12 cellular contexts compared by ENCODE assay signal in the genomic region with DNA sequence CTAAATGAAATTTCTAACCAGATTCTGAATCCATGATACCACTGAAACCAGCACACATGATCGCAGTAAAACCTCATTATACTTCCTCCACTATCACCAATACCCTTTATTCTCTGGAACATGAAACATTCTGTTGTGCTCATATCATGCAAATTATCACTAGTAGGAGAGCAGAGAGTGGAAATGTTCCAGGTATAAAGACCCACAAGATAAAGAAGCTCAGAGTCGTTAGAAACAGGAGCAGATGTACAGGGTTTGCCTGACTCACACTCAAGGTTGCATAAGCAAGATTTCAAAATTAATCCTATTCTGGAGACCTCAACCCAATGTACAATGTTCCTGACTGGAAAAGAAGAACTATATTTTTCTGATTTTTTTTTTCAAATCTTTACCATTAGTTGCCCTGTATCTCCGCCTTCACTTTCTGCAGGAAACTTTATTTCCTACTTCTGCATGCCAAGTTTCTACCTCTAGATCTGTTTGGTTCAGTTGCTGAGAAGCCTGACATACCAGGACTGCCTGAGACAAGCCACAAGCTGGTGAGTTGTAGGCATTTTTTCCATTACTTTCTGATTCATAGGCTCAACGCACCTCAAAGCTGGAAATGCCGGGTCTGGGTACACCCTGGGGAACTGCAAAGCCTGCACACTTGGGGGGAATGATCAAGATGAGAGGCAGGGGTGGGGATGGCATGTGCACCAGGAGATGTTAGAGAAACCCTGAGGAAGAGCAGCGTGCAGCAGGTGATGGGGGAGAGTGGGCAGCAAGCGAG. TPM values are rescaled to one million over a fixed set of nuclear protein-coding genes. Genes with fewer than 3 reads are reported as not detected.
A peak's percentile ranks its signal among the peaks of the same experiment; 100 is the strongest.
DNase-seq lines count a peak whose midpoint lies in the region; ATAC-seq and TF ChIP-seq lines count a peak whose summit lies in the region.
"Had no signal": no experiment of that assay in that cellular context is flagged by ENCODE, and none has a peak within 500 bp of the region (broad histone marks: within the 10 kb centered on the region; RNA-seq: fewer than 3 reads in every experiment).

Gene CCR2 (plus strand): TSS at position 473 of the 772 bp plus-strand sequence. CDS start 3,417 bp downstream, outside the sequence.

- no peaks in the 10 kb centered on the region for H3K9me3 Mint-ChIP-seq in activated naive CD4-positive, alpha-beta T cell treated with anti-CD3 and anti-CD28 coated beads, Interleukin-2, amount 50 U/mL, for 24 hours

- H3K27ac ChIP-seq in hepatocyte = no peak within 1 kb of the TSS
- H3K27ac ChIP-seq in upper lobe of left lung = peak within 1 kb of the TSS in 3 of 4 donors; percentile 19 to 39 (median 32)
- H3K27ac ChIP-seq in A673 (ENCODE audit: low read depth, low read length, poor library complexity, severe bottlenecking) = no peak within 1 kb of the TSS

- H3K9me3 ChIP-seq in hepatocyte (ENCODE audit: low read depth) = no peaks in the 10 kb centered on the region
- H3K9me3 ChIP-seq in upper lobe of left lung = no peaks in the 10 kb centered on the region
- no peaks in the 10 kb centered on the region for H3K9me3 ChIP-seq in A673 (ENCODE audit: low read depth, low read length, poor library complexity, severe bottlenecking)
- H3K9me3 ChIP-seq: heart right ventricle had no signal

- H3K9me2 ChIP-seq in hepatocyte (replicated peaks; ENCODE audit: insufficient read depth) = no peaks in the 10 kb centered on the region

- no TSS peak for BruUV-seq in A673 (replicated peaks; lab: Mats Ljungman, UMichigan)

- peaks cover 7% of the 10 kb centered on the region for H3K4me1 ChIP-seq in hepatocyte (ENCODE audit: insufficient read depth)
- H3K4me1 ChIP-seq in upper lobe of left lung = peaks cover 0 to 3% (median 0%) of the 10 kb centered on the region in 4 donors
- no peaks in the 10 kb centered on the region for H3K4me1 ChIP-seq in A673 (ENCODE audit: insufficient read depth, low read length, poor library complexity, severe bottlenecking)

- peaks cover 5% of the 10 kb centered on the region for H3K27me3 Mint-ChIP-seq in activated naive CD4-positive, alpha-beta T cell treated with anti-CD3 and anti-CD28 coated beads, Interleukin-2, amount 50 U/mL, for 24 hours

- H3K4me1 Mint-ChIP-seq in activated naive CD4-positive, alpha-beta T cell treated with anti-CD3 and anti-CD28 coated beads, Interleukin-2, amount 50 U/mL, for 24 hours = peaks cover 39% of the 10 kb centered on the region

- H3K4me2 ChIP-seq in hepatocyte = no peak within 1 kb of the TSS

- no peaks in the 10 kb centered on the region for H3K79me2 ChIP-seq in hepatocyte

- H4K20me1 ChIP-seq in hepatocyte (ENCODE audit: insufficient read depth, poor library complexity, severe bottlenecking) = no peaks in the 10 kb centered on the region

- no peak within 1 kb of the TSS for H2AFZ ChIP-seq in hepatocyte

- POLR2A ChIA-PET in A673 (lab: Charles Lee; ENCODE audit: low non-redundant PET) (no interaction called here), HEK293T (lab: Yijun Ruan, JAX) (no interaction called here)

- peaks cover 2% of the 10 kb centered on the region for H3K36me3 Mint-ChIP-seq in activated naive CD4-positive, alpha-beta T cell treated with anti-CD3 and anti-CD28 coated beads, Interleukin-2, amount 50 U/mL, for 24 hours

- CTCF ChIA-PET in A673 (lab: Charles Lee) (no interaction called here), HEK293T (lab: Yijun Ruan, JAX) (no interaction called here)

- intact Hi-C loops in A673 (cut with micrococcal nuclease; ENCODE audit: unreplicated experiment) = no loop called here

- peak within 1 kb of the TSS; percentile 23 for H3K4me3 Mint-ChIP-seq in activated naive CD4-positive, alpha-beta T cell treated with anti-CD3 and anti-CD28 coated beads, Interleukin-2, amount 50 U/mL, for 24 hours

- peak in 1 of 4 donors; percentile 26 for TF ChIP-seq POLR2A in upper lobe of left lung (IDR thresholded peaks at IDR 0.05)

- no peak within 1 kb of the TSS for H3K4me3 ChIP-seq in hepatocyte
- H3K4me3 ChIP-seq in upper lobe of left lung = peak within 1 kb of the TSS in 3 of 4 donors; percentile 16 to 30 (median 23)
- no peak within 1 kb of the TSS for H3K4me3 ChIP-seq in A673 (ENCODE audit: low read depth, low read length, poor library complexity, severe bottlenecking)

- WGBS in hepatocyte (ENCODE audit: low lambda C conversion rate, missing lambda C conversion rate) = 83% methylated on average over 7 of the region's 7 CpGs
- WGBS in upper lobe of left lung, 2 donors = 69 to 71% methylated on average over 7 of the region's 7 CpGs

- no peak for DNase-seq in activated naive CD4-positive, alpha-beta T cell treated with anti-CD3 and anti-CD28 coated beads, Interleukin-2, amount 50 U/mL, for 16 hours
- DNase-seq in activated CD4-positive, alpha-beta T cell treated with anti-CD3 and anti-CD28 coated beads for 4 hours = peak; percentile 13 to 44
- peak; percentile 18 for DNase-seq in hepatocyte (ENCODE audit: low spot score)
- no peak for DNase-seq in upper lobe of left lung
- no peak for DNase-seq in A673 (ENCODE audit: low spot score)
- no peak for DNase-seq in HEK293T (ENCODE audit: extremely low spot score)
- no peak for DNase-seq in NCI-H748 treated with DMSO at 0.1 percent for 48 hours (lab: John Stamatoyannopoulos, UW)
- DNase-seq: heart right ventricle; NCI-H2081 treated with DMSO at 0.1 percent for 48 hours; stimulated activated naive CD4-positive, alpha-beta T cell had no signal

- TF ChIP-seq CTCF in hepatocyte (IDR thresholded peaks at IDR 0.05; ENCODE audit: poor library complexity) (no peak), upper lobe of left lung (IDR thresholded peaks at IDR 0.05) (no peak), A673 (conservative IDR thresholded peaks at IDR 0.05; ENCODE audit: low read depth, low read length) (no peak)

- H3K36me3 ChIP-seq in hepatocyte (replicated peaks; ENCODE audit: insufficient read depth, low read depth) = no peaks in the 10 kb centered on the region
- H3K36me3 ChIP-seq in upper lobe of left lung = no peaks in the 10 kb centered on the region
- H3K36me3 ChIP-seq in A673 (ENCODE audit: insufficient read depth, low read length, poor library complexity, severe bottlenecking) = no peaks in the 10 kb centered on the region
- H3K36me3 ChIP-seq: heart right ventricle had no signal

- TF ChIP-seq EP300 in upper lobe of left lung (IDR thresholded peaks at IDR 0.05) = no peak

- H3K27ac Mint-ChIP-seq in activated naive CD4-positive, alpha-beta T cell treated with anti-CD3 and anti-CD28 coated beads, Interleukin-2, amount 50 U/mL, for 24 hours = peak within 1 kb of the TSS; percentile 46

- no peak for ATAC-seq in upper lobe of left lung (ENCODE audit: low FRiP score in 2 of 2)
- ATAC-seq: heart right ventricle, Right ventricle myocardium inferior had no signal

- no peaks in the 10 kb centered on the region for H3K27me3 ChIP-seq in hepatocyte
- no peaks in the 10 kb centered on the region for H3K27me3 ChIP-seq in upper lobe of left lung
- H3K27me3 ChIP-seq in A673 (replicated peaks; ENCODE audit: insufficient read depth, low read depth, low read length, poor library complexity) = peaks cover 39% of the 10 kb centered on the region

TF ChIP-seq in HEK293T, 16 proteins besides CTCF, POLR2A, EP300 and RAD21:
- TF ChIP-seq SP1 (IDR thresholded peaks at IDR 0.05) (no peak), SUZ12 (IDR thresholded peaks at IDR 0.05) (no peak), NFRKB (IDR thresholded peaks at IDR 0.05) (no peak), LEF1 (IDR thresholded peaks at IDR 0.05; ENCODE audit: borderline replicate concordance) (no peak)

RNA-seq across cellular contexts. Expression of gene CCR2, which starts in this region (rescaled TPM):
- total RNA-seq in hepatocyte (0.04 and 0.23 TPM in 2 replicates), upper lobe of left lung (10 to 100 TPM in 1 of 6 donors, 1 to 10 TPM in 5; 2.1 to 27.8 (median 6.6) TPM), A673 (2021) (not detected in 2 replicates)
- polyA plus RNA-seq in hepatocyte = not detected in 2 replicates

Comparison
In these comparisons a context has a peak if more than half of its experiments do, and no peak if none do; other contexts are left out.
1. Peak in DNase-seq in hepatocyte; RNA of the gene not detected or under 1 TPM.
2. DNase-seq: peak in activated CD4-positive, alpha-beta T cell treated with anti-CD3 and anti-CD28 coated beads for 4 hours (2 of 2); none in activated naive CD4-positive, alpha-beta T cell treated with anti-CD3 and anti-CD28 coated beads, Interleukin-2, amount 50 U/mL, for 16 hours (single experiment), upper lobe of left lung (0 of 2), A673 (single experiment), HEK293T (single experiment) and NCI-H748 treated with DMSO at 0.1 percent for 48 hours (single experiment).
3. H3K27ac ChIP-seq: peak in upper lobe of left lung (3 of 4); none in hepatocyte (single experiment) and A673 (single experiment).
4. H3K4me3 ChIP-seq: peak in upper lobe of left lung (3 of 4); none in hepatocyte (single experiment) and A673 (single experiment).